Comparison of ENCODE assay signal across 14 cellular contexts in the genomic region with DNA sequence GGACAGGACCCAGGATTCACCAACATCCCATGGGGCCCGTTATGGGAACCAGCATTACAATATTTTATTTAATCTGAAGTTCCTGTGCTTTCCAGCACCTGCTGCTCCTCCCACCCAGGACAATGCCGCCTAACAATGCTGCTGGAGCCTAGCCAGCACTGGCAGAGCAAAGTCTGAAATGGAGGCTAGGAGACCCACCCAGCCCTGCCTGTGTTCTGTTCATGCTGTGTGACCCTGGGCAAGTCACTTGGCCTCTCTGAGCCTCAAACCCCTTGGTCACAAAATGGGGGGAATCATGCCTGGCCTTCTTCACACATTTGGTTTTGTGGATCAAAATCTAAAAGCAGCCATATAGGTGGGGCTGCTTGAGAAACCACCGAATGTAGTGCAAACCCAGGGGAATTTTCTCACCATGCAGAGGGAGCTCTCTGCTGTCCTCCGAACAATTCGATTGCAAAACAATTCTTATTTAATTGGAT. TPM values are rescaled to one million over a fixed set of nuclear protein-coding genes. Genes with fewer than 3 reads are reported as not detected.
DNase-seq lines count a peak whose midpoint lies in the region; ATAC-seq, FAIRE-seq and TF ChIP-seq lines count a peak whose summit lies in the region.
"Had no signal": no experiment of that assay in that cellular context is flagged by ENCODE, and none has a peak within 500 bp of the region (broad histone marks: within the 10 kb centered on the region; RNA-seq: fewer than 3 reads in every experiment).

No MANE protein-coding gene starts in this region.

- peak; percentile 9 to 15; a peak in 2 of 6 replicates for ATAC-seq in A549
- no peak for ATAC-seq in HG03039 (IDR thresholded peaks at IDR 0.05; ENCODE audit: unreplicated experiment)
- ATAC-seq: HCT116 had no signal

- DNase-seq in A549 (ENCODE audit: low read depth in 1 of 2, low spot score in 1 of 2), result no peak
- DNase-seq in Calu3, result peak; percentile 34
- DNase-seq in NCI-H69 (lab: John Stamatoyannopoulos, UW), result peak; percentile 71
- DNase-seq in islet precursor cell, result peak; percentile 33
- DNase-seq in effector CD8-positive, alpha-beta T cell (lab: John Stamatoyannopoulos, UW), result no peak
- no peak for DNase-seq in putamen (ENCODE audit: low spot score)
- DNase-seq in prostate gland (ENCODE audit: low spot score), result no peak
- DNase-seq: activated CD4-positive, CD25-positive, alpha-beta regulatory T cell; cerebellar nuclear complex; T-helper 1 cell had no signal

- TF ChIP-seq RAD21 in A549 (conservative IDR thresholded peaks at IDR 0.05 in 1 of 2, IDR thresholded peaks at IDR 0.05 in 1 of 2), result no peak

- H3K4me1 ChIP-seq in A549 (peaks cover 36% of the 10 kb centered on the region), prostate gland (replicated peaks) (no peaks in the 10 kb centered on the region)

- TF ChIP-seq EP300 in A549 (IDR thresholded peaks at IDR 0.05), result no peak

- H3K36me3 Mint-ChIP-seq in Calu3 (ENCODE audit: insufficient read depth, unreplicated experiment), result peaks cover 10% of the 10 kb centered on the region

- POLR2A ChIA-PET in A549 (lab: Yijun Ruan, JAX), result interaction anchor here (0.6 to 1.0 kb wide), 2 partner anchors 11 to 38 kb away, joined by 3 to 6 read pairs; a partner anchor contains a TSS

- no peak overlapping the region for H3K27ac Mint-ChIP-seq in Calu3 (ENCODE audit: unreplicated experiment)

- CTCF ChIA-PET in A549 (lab: Yijun Ruan, JAX), result interaction anchor here (1.0 to 1.4 kb wide), 4 partner anchors 34 to 363 kb away, joined by 3 to 5 read pairs (median 4); no protein-coding TSS in a partner anchor
- CTCF ChIA-PET in Calu3 (lab: Charles Lee), result interaction anchor here (0.8 to 1.1 kb wide), 3 partner anchors 11 to 40 kb away, joined by 3 to 5 read pairs (median 3); no protein-coding TSS in a partner anchor

- no peak overlapping the region for H3K4me3 Mint-ChIP-seq in Calu3 (ENCODE audit: low read depth, unreplicated experiment)

- H3K4me2 ChIP-seq in A549, result peak overlapping the region; percentile 42
- H3K4me2 ChIP-seq: KMS-11 had no signal

- no peaks in the 10 kb centered on the region for H3K27me3 ChIP-seq in prostate gland (replicated peaks; ENCODE audit: insufficient read depth)

- TF ChIP-seq CTCF in A549 (IDR thresholded peaks at IDR 0.05) (0 out of 3 replicates have a peak, but pooled peaks have one; percentile 8), Calu3 (IDR thresholded peaks at IDR 0.05; ENCODE audit: unreplicated experiment) (no peak), prostate gland (IDR thresholded peaks at IDR 0.05) (no peak)

- intact Hi-C loops in Calu3 (cut with micrococcal nuclease; ENCODE audit: unreplicated experiment), result no loop called here
- intact Hi-C loops in prostate gland (cut with DNase I), result no loop called here

- no TSS peak for BruUV-seq in Calu3 (replicated peaks; lab: Mats Ljungman, UMichigan)

- FAIRE-seq in A549 (lab: Jason Lieb, UNC), result no peak
- FAIRE-seq: keratinocyte had no signal

- TF ChIP-seq POLR2A in A549 (IDR thresholded peaks at IDR 0.05; ENCODE audit: low read length) (no peak), prostate gland (IDR thresholded peaks at IDR 0.05) (no peak)

- H3K4me3 ChIP-seq in A549 (no peak overlapping the region), prostate gland (no peak overlapping the region)

- H3K4me1 Mint-ChIP-seq in Calu3 (ENCODE audit: low read depth, unreplicated experiment), result peaks cover 31% of the 10 kb centered on the region

- H3K27me3 Mint-ChIP-seq in Calu3 (ENCODE audit: unreplicated experiment), result peaks cover 22% of the 10 kb centered on the region

- 31% methylated on average over 5 of the region's 5 CpGs for WGBS in A549 (ENCODE audit: missing lambda C conversion rate)
- 62% methylated on average over 5 of the region's 5 CpGs for WGBS in prostate gland

- H3K9me3 Mint-ChIP-seq in Calu3 (ENCODE audit: low read depth, unreplicated experiment), result no peaks in the 10 kb centered on the region

- no peaks in the 10 kb centered on the region for H3K36me3 ChIP-seq in prostate gland

- H3K27ac ChIP-seq in A549 (peak overlapping the region in 1 of 2 experiments; percentile 7; a peak in 1 of 6 replicates), prostate gland (no peak overlapping the region)
- H3K27ac ChIP-seq: KMS-11 had no signal

- H3K9me3 ChIP-seq in A549 (peaks cover 2% of the 10 kb centered on the region; the same call in 2 of the 3 replicates), prostate gland (no peaks in the 10 kb centered on the region)

TF ChIP-seq in A549, 52 proteins besides CTCF, POLR2A, EP300 and RAD21:
- TF ChIP-seq KDM1A (IDR thresholded peaks at IDR 0.05; ENCODE audit: low read depth) (peak; percentile 88), FOSB (CRISPR knock-in tag; IDR thresholded peaks at IDR 0.05) (no peak; the same call in 1 of the 2 replicates), ZFP36 (IDR thresholded peaks at IDR 0.05; ENCODE audit: borderline replicate concordance, partially characterized antibody) (peak; percentile 90), HDAC2 (IDR thresholded peaks at IDR 0.05) (peak; percentile 37; the same call in 1 of the 2 replicates)
- TF ChIP-seq, protein P1, sequence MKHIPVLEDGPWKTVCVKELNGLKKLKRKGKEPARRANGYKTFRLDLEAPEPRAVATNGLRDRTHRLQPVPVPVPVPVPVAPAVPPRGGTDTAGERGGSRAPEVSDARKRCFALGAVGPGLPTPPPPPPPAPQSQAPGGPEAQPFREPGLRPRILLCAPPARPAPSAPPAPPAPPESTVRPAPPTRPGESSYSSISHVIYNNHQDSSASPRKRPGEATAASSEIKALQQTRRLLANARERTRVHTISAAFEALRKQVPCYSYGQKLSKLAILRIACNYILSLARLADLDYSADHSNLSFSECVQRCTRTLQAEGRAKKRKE (CRISPR knock-in tag; IDR thresholded peaks at IDR 0.05; ENCODE audit: low read depth), result no peak
- TF ChIP-seq, protein P2, sequence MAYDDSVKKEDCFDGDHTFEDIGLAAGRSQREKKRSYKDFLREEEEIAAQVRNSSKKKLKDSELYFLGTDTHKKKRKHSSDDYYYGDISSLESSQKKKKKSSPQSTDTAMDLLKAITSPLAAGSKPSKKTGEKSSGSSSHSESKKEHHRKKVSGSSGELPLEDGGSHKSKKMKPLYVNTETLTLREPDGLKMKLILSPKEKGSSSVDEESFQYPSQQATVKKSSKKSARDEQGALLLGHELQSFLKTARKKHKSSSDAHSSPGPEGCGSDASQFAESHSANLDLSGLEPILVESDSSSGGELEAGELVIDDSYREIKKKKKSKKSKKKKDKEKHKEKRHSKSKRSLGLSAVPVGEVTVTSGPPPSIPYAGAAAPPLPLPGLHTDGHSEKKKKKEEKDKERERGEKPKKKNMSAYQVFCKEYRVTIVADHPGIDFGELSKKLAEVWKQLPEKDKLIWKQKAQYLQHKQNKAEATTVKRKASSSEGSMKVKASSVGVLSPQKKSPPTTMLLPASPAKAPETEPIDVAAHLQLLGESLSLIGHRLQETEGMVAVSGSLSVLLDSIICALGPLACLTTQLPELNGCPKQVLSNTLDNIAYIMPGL (CRISPR knock-in tag; IDR thresholded peaks at IDR 0.05; ENCODE audit: borderline replicate concordance), result no peak

RNA-seq across cellular contexts. Expression of a gene that starts 38.5 kb away (rescaled TPM):
- polyA plus RNA-seq in A549 (2011; rRNA removed) (198 and 265 TPM in 2 replicates), A549 (2017; fragmentation: RNase III; extraction: RNeasy Plus Mini Kit Qiagen cat#74134 plus additional on column Dnase treatment) (56.3 to 89.5 TPM (median 57.8 TPM) in 3 replicates)
- 147 and 159 TPM in 2 replicates for polyA plus RNA-seq in A549 (2012; cell fraction: cytosol; rRNA removed)
- polyA plus RNA-seq in A549 (2012; cell fraction: nucleus; rRNA removed), result 84.5 and 165 TPM in 2 replicates
- polyA minus RNA-seq in A549 (2011; rRNA and poly(A)+ RNA removed), result 110 and 113 TPM in 2 replicates
- total RNA-seq in Calu3 (2022) (78.4 and 85.7 TPM in 2 replicates), prostate gland (100 to 1,000 TPM; 147 to 261 TPM)

Comparison
In these comparisons a context has a peak if more than half of its experiments do, and no peak if none do; other contexts are left out.
1. DNase-seq: peak in Calu3 (single experiment), NCI-H69 (single experiment) and islet precursor cell (single experiment); none in A549 (0 of 2), effector CD8-positive, alpha-beta T cell (single experiment), putamen (single experiment) and prostate gland (single experiment).